In genomic region chr11:73152086-73152853, GRCh38 we compare ENCODE assay signal across 1 cellular context.
TF ChIP-seq lines count a peak whose summit lies in the region.

No MANE protein-coding gene starts in this region.

TF ChIP-seq in GM12878, 131 proteins besides CTCF, POLR2A, EP300 and RAD21 (continued from another document):
- TF ChIP-seq ZBTB11 (CRISPR knock-in tag; IDR thresholded peaks at IDR 0.05) (peak; percentile 64), PRDM15 (CRISPR knock-in tag; IDR thresholded peaks at IDR 0.05) (peak; percentile 96), TBL1XR1 (IDR thresholded peaks at IDR 0.05; ENCODE audit: low read depth, low read length) (0 out of 2 replicates have a peak, but pooled peaks have one; percentile 34), ZNF24 (IDR thresholded peaks at IDR 0.05) (peak; percentile 35; the same call in 1 of the 2 replicates), ZNF592 (IDR thresholded peaks at IDR 0.05) (peak; percentile 95), KAT2A (conservative IDR thresholded peaks at IDR 0.05; ENCODE audit: control insufficient read depth, low read depth, low read length) (no peak), PAX5 (IDR thresholded peaks at IDR 0.05; ENCODE audit: borderline replicate concordance, low read depth, low read length) (peak; percentile 86), ZBTB4 (CRISPR knock-in tag; IDR thresholded peaks at IDR 0.05) (peak; percentile 98), STAT1 (conservative IDR thresholded peaks at IDR 0.05) (no peak), LARP7 (IDR thresholded peaks at IDR 0.05) (no peak), ZNF687 (IDR thresholded peaks at IDR 0.05) (peak; percentile 80)
